In the genomic region with DNA sequence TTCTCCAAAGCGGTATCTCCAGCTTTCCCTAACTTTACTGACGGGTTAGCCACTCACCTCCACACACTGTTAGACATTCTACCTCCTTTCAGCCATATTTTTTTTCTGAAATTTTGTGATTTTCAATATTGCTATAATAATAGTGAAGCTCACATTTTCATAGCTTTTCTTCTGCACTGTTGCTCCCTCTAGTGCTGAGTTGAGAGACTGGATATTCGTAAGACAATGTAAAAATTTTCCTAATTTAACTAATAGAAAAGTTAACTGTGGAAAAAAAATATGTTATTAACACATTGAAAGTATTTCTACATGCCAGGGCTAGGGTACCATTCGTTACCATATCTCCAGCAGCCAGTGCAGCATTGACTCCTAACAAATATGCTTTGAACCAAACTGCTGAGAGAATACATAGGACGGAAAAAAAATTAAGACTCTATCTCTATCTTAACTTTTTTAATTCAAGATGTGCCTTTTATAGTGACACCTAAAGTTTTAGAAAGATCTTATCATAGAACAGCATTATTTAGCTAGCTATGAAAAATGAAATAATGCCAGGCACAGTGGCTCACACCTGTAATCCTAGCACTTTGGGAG, we compare ENCODE assay signal across 8 cellular contexts. TPM values are rescaled to one million over a fixed set of nuclear protein-coding genes. Genes with fewer than 3 reads are reported as not detected.
A peak's percentile ranks its signal among the peaks of the same experiment; 100 is the strongest.
DNase-seq lines count a peak whose midpoint lies in the region; ATAC-seq and TF ChIP-seq lines count a peak whose summit lies in the region.

No MANE protein-coding gene starts in this region.

- no peak overlapping the region for H3K27ac ChIP-seq in RWPE1

- H3K27me3 Mint-ChIP-seq in type B pancreatic cell: peaks cover 24% of the 10 kb centered on the region

- peak; percentile 43 for DNase-seq in SIG-M5 treated with dmso at 0.1 percent for 504 hours (lab: John Stamatoyannopoulos, UW; ENCODE audit: unreplicated experiment)
- DNase-seq in SIG-M5 (lab: John Stamatoyannopoulos, UW): no peak
- peak; percentile 3 for DNase-seq in RWPE1 (ENCODE audit: low spot score)
- DNase-seq in glomerular visceral epithelial cell (ENCODE audit: extremely low spot score): peak; percentile 30
- no peak for DNase-seq in type B pancreatic cell (ENCODE audit: extremely low spot score, unreplicated experiment)
- DNase-seq in GDM1 (lab: John Stamatoyannopoulos, UW): no peak
- no peak for DNase-seq in germinal center (ENCODE audit: low spot score)

- POLR2A ChIA-PET in RWPE1 (lab: Yijun Ruan, JAX; ENCODE audit: low non-redundant PET): no interaction called here

- no peaks in the 10 kb centered on the region for H3K4me1 Mint-ChIP-seq in type B pancreatic cell (ENCODE audit: unreplicated experiment)

- no peak overlapping the region for H3K27ac Mint-ChIP-seq in type B pancreatic cell

- ATAC-seq in GM21423 (IDR thresholded peaks at IDR 0.05; ENCODE audit: unreplicated experiment): no peak

- no peaks in the 10 kb centered on the region for H3K36me3 Mint-ChIP-seq in type B pancreatic cell

- H3K4me3 Mint-ChIP-seq in type B pancreatic cell: no peak overlapping the region

- CTCF ChIA-PET in RWPE1 (lab: Yijun Ruan, JAX): interaction anchor here (0.6 to 1.3 kb wide), 8 partner anchors 11 to 597 kb away, joined by 3 to 13 read pairs (median 3); no protein-coding TSS in a partner anchor

- no peaks in the 10 kb centered on the region for H3K9me3 Mint-ChIP-seq in type B pancreatic cell

- TF ChIP-seq CTCF in RWPE1 (conservative IDR thresholded peaks at IDR 0.05; ENCODE audit: low read depth) (peak; percentile 18), type B pancreatic cell (conservative IDR thresholded peaks at IDR 0.05) (peak; percentile 78)

RNA-seq across cellular contexts. Expression of a gene that starts 48.7 kb away (rescaled TPM):
- 2.6 and 7.8 TPM in 2 replicates for total RNA-seq in type B pancreatic cell (ENCODE audit: low replicate concordance)

RNA-seq across cellular contexts. Expression of a gene that starts 56.1 kb away (rescaled TPM):
- total RNA-seq in type B pancreatic cell (ENCODE audit: low replicate concordance): 33.3 and 85.5 TPM in 2 replicates

Comparison
In these comparisons a context has a peak if more than half of its experiments do, and no peak if none do; other contexts are left out.
1. DNase-seq: peak in SIG-M5 treated with dmso at 0.1 percent for 504 hours (single experiment), RWPE1 (single experiment) and glomerular visceral epithelial cell (single experiment); none in SIG-M5 (single experiment), type B pancreatic cell (single experiment), GDM1 (single experiment) and germinal center (single experiment).